In the genomic region with DNA sequence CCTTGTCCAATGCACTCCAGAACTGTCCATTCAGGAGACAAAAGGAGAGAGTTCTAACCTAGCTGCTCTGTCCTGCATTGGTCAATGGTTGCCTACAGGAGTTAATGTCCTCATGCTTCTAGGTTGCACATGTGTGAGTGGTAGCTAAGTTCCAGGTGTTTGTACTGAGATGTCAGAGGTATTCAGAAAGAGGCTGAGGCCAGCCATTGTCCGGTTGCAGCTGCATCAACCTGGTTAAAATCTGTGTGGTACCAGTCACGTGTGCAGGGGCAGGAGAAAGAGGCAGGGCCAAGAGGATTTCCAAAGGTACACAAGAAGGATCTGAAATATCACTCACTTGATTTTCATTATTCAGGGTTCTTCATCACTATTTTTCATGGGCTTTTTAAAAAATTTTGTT, we compare ENCODE assay signal across 8 cellular contexts.
"Had no signal": no experiment of that assay in that cellular context is flagged by ENCODE, and none has a peak within 500 bp of the region (broad histone marks: within the 10 kb centered on the region; RNA-seq: fewer than 3 reads in every experiment).

No MANE protein-coding gene starts in this region.

- H2AFZ ChIP-seq: GM23248 had no signal

- ATAC-seq: HepG2, K562 had no signal

- DNase-seq: GM23248, GOT3, H7, HCEC 1CT, KG1 had no signal

- H3K9ac ChIP-seq: GM23248 had no signal

- H3K4me3 ChIP-seq: GM23248, K562 had no signal

- H3K27ac ChIP-seq: GM23248, HL-60 had no signal
